ENCODE assay signal across 1 cellular context in the genomic region with DNA sequence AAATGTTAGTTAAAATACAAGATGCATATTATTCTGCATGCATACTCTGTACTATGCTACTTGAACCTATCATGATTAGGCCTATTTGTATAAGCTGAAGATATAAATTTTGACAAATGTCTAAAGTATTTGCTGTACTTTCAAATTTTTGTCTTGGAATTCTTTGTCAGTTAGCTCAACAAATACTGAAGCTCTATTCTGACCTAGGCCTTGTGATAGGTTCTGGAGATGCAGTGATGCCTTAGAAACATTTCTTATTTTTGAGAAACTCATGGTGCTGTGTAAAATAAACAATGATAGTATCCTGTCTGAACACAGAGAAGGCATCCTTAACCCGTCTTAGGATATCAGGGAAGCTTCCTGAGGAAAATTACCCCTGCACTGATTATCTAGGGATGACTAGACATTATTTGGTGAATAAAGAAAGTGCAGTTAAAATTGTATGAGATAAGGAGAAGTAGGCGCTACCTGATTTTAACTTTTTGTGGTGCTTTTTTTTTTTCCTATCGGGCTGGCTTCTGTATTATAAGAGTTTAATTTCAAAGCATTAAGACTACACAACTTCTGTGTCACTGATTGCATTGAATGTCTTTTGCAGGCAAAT.
TF ChIP-seq lines count a peak whose summit lies in the region.

No MANE protein-coding gene starts in this region.

TF ChIP-seq in IMR-90, 13 proteins besides CTCF, POLR2A, EP300 and RAD21:
- TF ChIP-seq NFE2L2 (IDR thresholded peaks at IDR 0.05; ENCODE audit: low read depth, low read length) (peak; percentile 77), MAZ (IDR thresholded peaks at IDR 0.05; ENCODE audit: borderline replicate concordance, low read depth, low read length) (no peak), BHLHE40 (IDR thresholded peaks at IDR 0.05; ENCODE audit: low read depth, low read length) (no peak), CEBPB (IDR thresholded peaks at IDR 0.05; ENCODE audit: low read depth, low read length) (no peak), FOS (IDR thresholded peaks at IDR 0.05; ENCODE audit: low read depth, low read length) (no peak), MAFK (IDR thresholded peaks at IDR 0.05; ENCODE audit: low read depth, low read length) (0 out of 2 replicates have a peak, but pooled peaks have one; percentile 50)
- TF ChIP-seq, protein P1, sequence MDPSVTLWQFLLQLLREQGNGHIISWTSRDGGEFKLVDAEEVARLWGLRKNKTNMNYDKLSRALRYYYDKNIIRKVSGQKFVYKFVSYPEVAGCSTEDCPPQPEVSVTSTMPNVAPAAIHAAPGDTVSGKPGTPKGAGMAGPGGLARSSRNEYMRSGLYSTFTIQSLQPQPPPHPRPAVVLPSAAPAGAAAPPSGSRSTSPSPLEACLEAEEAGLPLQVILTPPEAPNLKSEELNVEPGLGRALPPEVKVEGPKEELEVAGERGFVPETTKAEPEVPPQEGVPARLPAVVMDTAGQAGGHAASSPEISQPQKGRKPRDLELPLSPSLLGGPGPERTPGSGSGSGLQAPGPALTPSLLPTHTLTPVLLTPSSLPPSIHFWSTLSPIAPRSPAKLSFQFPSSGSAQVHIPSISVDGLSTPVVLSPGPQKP (IDR thresholded peaks at IDR 0.05; ENCODE audit: borderline replicate concordance, low read depth, low read length): no peak
